7 cellular contexts compared by ENCODE assay signal in the genomic region with DNA sequence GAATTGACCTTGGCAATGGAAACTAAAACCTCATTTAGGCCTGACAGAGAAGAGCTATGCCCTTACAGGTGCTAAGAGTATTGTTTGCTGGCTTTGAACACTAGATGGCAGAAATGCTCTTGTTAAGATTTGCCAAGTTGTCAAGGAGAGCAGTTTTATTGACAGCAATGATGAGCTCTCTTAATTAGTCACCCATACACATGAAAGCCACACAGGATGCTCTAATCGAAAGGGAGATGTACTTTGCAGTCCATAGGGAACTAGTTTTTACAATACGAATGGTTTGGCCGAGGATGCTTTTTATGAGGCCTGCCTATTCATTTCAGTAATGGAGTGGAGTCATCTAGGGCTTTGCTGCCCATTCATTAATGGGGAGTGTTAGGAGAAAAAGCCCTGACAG. TPM values are rescaled to one million over a fixed set of nuclear protein-coding genes. Genes with fewer than 3 reads are reported as not detected.
DNase-seq lines count a peak whose midpoint lies in the region; ATAC-seq and TF ChIP-seq lines count a peak whose summit lies in the region.

No MANE protein-coding gene starts in this region.

- CTCF ChIA-PET in Panc1 (lab: Charles Lee), result interaction anchor here (0.6 to 1.0 kb wide), 4 partner anchors 13 to 1069 kb away, joined by 3 to 11 read pairs (median 5); no protein-coding TSS in a partner anchor

- in situ Hi-C loops in Panc1 (cut with HindIII; ENCODE audit: low pct_unique_long_range_greater_than_20kb, low sequenced_read_pairs), result no loop called here

- no peak overlapping the region for H3K27ac ChIP-seq in Panc1 (ENCODE audit: low read length)

- DNase-seq in GM12864 (ENCODE audit: low read depth) (peak; percentile 51), Panc1 (ENCODE audit: low read depth, low spot score) (peak; percentile 18), fibroblast of villous mesenchyme (ENCODE audit: low read depth) (peak; percentile 48), posterior vena cava (ENCODE audit: low spot score) (no peak)
- DNase-seq in stimulated activated naive CD8-positive, alpha-beta T cell treated with anti-CD3 and anti-CD28 coated beads, Interleukin-15, Interleukin-2, amounts not matched to agents 100 U/mL and 50 U/mL, for 24 hours, result no peak

- TF ChIP-seq CTCF in GM12864 (IDR thresholded peaks at IDR 0.05; ENCODE audit: low read depth, low read length, missing control alignments) (peak; percentile 69), Panc1 (IDR thresholded peaks at IDR 0.05) (peak; percentile 81), fibroblast of villous mesenchyme (IDR thresholded peaks at IDR 0.05; ENCODE audit: insufficient read depth, low read depth, low read length) (peak; percentile 68)

- H3K36me3 ChIP-seq in Panc1 (ENCODE audit: control insufficient read depth, insufficient read depth, low read length), result no peaks in the 10 kb centered on the region

- no peaks in the 10 kb centered on the region for H3K4me1 ChIP-seq in Panc1 (ENCODE audit: control insufficient read depth, insufficient read depth, low read length)

- POLR2A ChIA-PET in Panc1 (lab: Charles Lee), result no interaction called here

- ATAC-seq in GM21367 (IDR thresholded peaks at IDR 0.05; ENCODE audit: unreplicated experiment) (peak; percentile 85), HG03457 (IDR thresholded peaks at IDR 0.05; ENCODE audit: unreplicated experiment) (peak; percentile 97), Panc1 (peak; percentile 90)
- ATAC-seq in stimulated activated naive CD8-positive, alpha-beta T cell treated with anti-CD3 and anti-CD28 coated beads, Interleukin-15, Interleukin-2, amounts not matched to agents 100 U/mL and 50 U/mL, for 24 hours, result peak; percentile 46

- H3K27me3 ChIP-seq in Panc1 (ENCODE audit: control insufficient read depth, insufficient read depth, low read length), result no peaks in the 10 kb centered on the region

- no peak overlapping the region for H3K4me3 ChIP-seq in GM12864 (ENCODE audit: low read depth, low read length)
- no peak overlapping the region for H3K4me3 ChIP-seq in Panc1 (ENCODE audit: low read depth in 2 of 2, low read length in 2 of 2)
- H3K4me3 ChIP-seq in fibroblast of villous mesenchyme (ENCODE audit: low read depth, low read length), result no peak overlapping the region

- intact Hi-C loops in Panc1 (cut with micrococcal nuclease; ENCODE audit: unreplicated experiment), result loop anchor here (5.0 kb wide), 1 partner anchor 64 kb away; no protein-coding TSS in a partner anchor
- intact Hi-C loops in posterior vena cava (cut with DNase I), result no loop called here

- no peaks in the 10 kb centered on the region for H3K9me3 ChIP-seq in Panc1 (ENCODE audit: control insufficient read depth, insufficient read depth, low read depth, low read length)

- BruUV-seq in Panc1 (replicated peaks; lab: Mats Ljungman, UMichigan), result no TSS peak

RNA-seq across cellular contexts. Expression of a gene that starts 45.4 kb away (rescaled TPM):
- total RNA-seq in Panc1 (2021; ENCODE audit: unreplicated experiment) (not detected), fibroblast of villous mesenchyme (not detected in 2 replicates), posterior vena cava (not detected)
- not detected for polyA plus RNA-seq in Panc1 (2012; ENCODE audit: insufficient read length)

Comparison
In these comparisons a context has a peak if more than half of its experiments do, and no peak if none do; other contexts are left out.
1. DNase-seq: peak in GM12864 (single experiment), Panc1 (single experiment) and fibroblast of villous mesenchyme (single experiment); none in stimulated activated naive CD8-positive, alpha-beta T cell treated with anti-CD3 and anti-CD28 coated beads, Interleukin-15, Interleukin-2, amounts not matched to agents 100 U/mL and 50 U/mL, for 24 hours (single experiment) and posterior vena cava (single experiment).
2. ATAC-seq: peak in every context shown above with its lines; median percentile 97 in HG03457; 90 in Panc1; 85 in GM21367; 46 in stimulated activated naive CD8-positive, alpha-beta T cell treated with anti-CD3 and anti-CD28 coated beads, Interleukin-15, Interleukin-2, amounts not matched to agents 100 U/mL and 50 U/mL, for 24 hours.
3. Peak in every context shown above with its lines, with median percentiles within 50 percentile points of each other: CTCF ChIP-seq.